In the genomic region with DNA sequence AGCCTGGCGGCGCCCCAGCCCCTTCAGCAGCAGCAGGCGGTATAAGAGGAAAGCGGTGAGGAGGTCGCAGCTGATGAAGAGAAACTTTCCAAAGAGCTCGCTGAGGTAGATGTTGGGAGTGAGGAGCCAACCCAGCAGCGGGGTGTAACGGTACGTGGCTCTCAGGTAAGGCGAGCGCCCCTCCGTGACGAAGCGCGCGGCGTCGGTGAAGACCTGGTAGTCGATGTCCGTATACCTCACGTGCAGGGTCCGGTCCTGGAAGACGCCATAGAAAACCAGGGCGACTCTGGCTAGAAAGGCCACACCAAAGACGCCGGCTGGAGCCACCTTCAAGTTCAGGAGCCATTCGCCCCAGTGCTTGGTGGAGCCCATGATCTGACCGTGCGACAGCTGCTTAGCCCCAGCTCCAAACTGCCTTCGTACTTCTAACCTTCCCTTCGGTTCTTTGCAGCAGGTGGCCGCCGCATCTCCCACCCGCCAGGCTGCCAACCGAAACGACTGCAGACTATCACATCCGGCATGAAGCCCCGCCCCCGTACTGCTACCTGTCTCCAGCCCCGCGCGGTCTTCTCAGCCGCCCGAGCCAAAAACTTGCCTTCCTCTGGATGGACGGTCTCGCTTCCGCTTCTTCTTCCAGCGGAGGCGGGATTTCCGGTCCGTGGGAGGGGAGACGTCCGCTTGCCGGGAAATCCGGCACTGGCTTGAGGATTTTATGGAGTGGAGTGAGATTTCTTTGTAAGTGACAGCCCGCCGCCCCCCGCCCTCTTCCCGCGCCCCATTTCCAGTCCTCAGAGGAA, we compare ENCODE assay signal across 8 cellular contexts. TPM values are rescaled to one million over a fixed set of nuclear protein-coding genes. Genes with fewer than 3 reads are reported as not detected.
DNase-seq lines count a peak whose midpoint lies in the region; ATAC-seq lines count a peak whose summit lies in the region.

TSS of gene PIGM (minus strand) at position 623 of the 797 bp plus-strand sequence. CDS start at position 372, 251 bp downstream.

- ATAC-seq in GM21576 (IDR thresholded peaks at IDR 0.05; ENCODE audit: unreplicated experiment) = peak; percentile 91

- peak within 1 kb of the TSS; percentile 98 to 99 (median 98) for H3K4me3 Mint-ChIP-seq in IgD-negative memory B cell

- DNase-seq in DMS153 (lab: John Stamatoyannopoulos, UW) (peak; percentile 98), OCI-M1 (lab: John Stamatoyannopoulos, UW) (peak; percentile 98), activated T-cell treated with anti-CD3 and anti-CD28 coated beads for 48 hours (ENCODE audit: low read depth) (peak; percentile 91), epithelial cell of prostate (ENCODE audit: low read depth, low spot score) (peak; percentile 73), mucosa of gallbladder (ENCODE audit: low spot score) (peak; percentile 94)
- DNase-seq in stimulated activated CD8-positive, alpha-beta memory T cell treated with anti-CD3 and anti-CD28 coated beads, Interleukin-4, amount 100 ng/mL, for 24 hours (ENCODE audit: low read depth) = peak; percentile 90

- peaks cover 4% of the 10 kb centered on the region for H3K36me3 Mint-ChIP-seq in IgD-negative memory B cell

- peak within 1 kb of the TSS; percentile 45 for H3K27ac ChIP-seq in epithelial cell of prostate

- H3K27ac Mint-ChIP-seq in IgD-negative memory B cell = peak within 1 kb of the TSS; percentile 63 to 88 (median 72)

- no peaks in the 10 kb centered on the region for H3K9me3 Mint-ChIP-seq in IgD-negative memory B cell

- H3K4me1 Mint-ChIP-seq in IgD-negative memory B cell = peaks cover 18 to 24% (median 21%) of the 10 kb centered on the region in 3 donors

- peaks cover 1% of the 10 kb centered on the region for H3K27me3 Mint-ChIP-seq in IgD-negative memory B cell

RNA-seq across cellular contexts. Expression of gene PIGM, which starts in this region (rescaled TPM):
- 1.9 TPM for polyA plus RNA-seq in IgD-negative memory B cell
- total RNA-seq in mucosa of gallbladder = 7.9 TPM

Comparison
In these comparisons a context has a peak if more than half of its experiments do, and no peak if none do; other contexts are left out.
1. Peak in every context shown above with its lines: DNase-seq, ATAC-seq and H3K27ac ChIP-seq.